Comparison of ENCODE assay signal across 2 cellular contexts in genomic region chr6:158249437-158249836, GRCh38.
TF ChIP-seq lines count a peak whose summit lies in the region.

No MANE protein-coding gene starts in this region.

TF ChIP-seq in HEK293, 187 proteins besides CTCF, POLR2A, EP300 and RAD21:
- TF ChIP-seq SETDB1 (IDR thresholded peaks at IDR 0.05; ENCODE audit: insufficient read length, low read length) (no peak), PRDM6 (tag by site-specific recombination; IDR thresholded peaks at IDR 0.05) (0 out of 2 replicates have a peak, but pooled peaks have one; percentile 15)

TF ChIP-seq in HepG2, 621 proteins besides CTCF, POLR2A, EP300 and RAD21:
- TF ChIP-seq NPAS2 (CRISPR knock-in tag; IDR thresholded peaks at IDR 0.05; ENCODE audit: borderline replicate concordance) (no peak), HNF4A (CRISPR knock-in tag; IDR thresholded peaks at IDR 0.05) (peak; percentile 32; the same call in 1 of the 2 replicates), ZNF562 (CRISPR knock-in tag; IDR thresholded peaks at IDR 0.05; ENCODE audit: borderline replicate concordance) (no peak), NFIC (IDR thresholded peaks at IDR 0.05; ENCODE audit: low read length) (no peak), SIX1 (CRISPR knock-in tag; IDR thresholded peaks at IDR 0.05; ENCODE audit: borderline replicate concordance) (no peak), CBX1 (IDR thresholded peaks at IDR 0.05; ENCODE audit: low read depth) (no peak), ZNF530 (CRISPR knock-in tag; IDR thresholded peaks at IDR 0.05; ENCODE audit: low read depth) (no peak), ELF4 (CRISPR knock-in tag; IDR thresholded peaks at IDR 0.05; ENCODE audit: borderline replicate concordance) (peak; percentile 64; the same call in 1 of the 2 replicates)
TF ChIP-seq in HepG2: peak in this region for 2.
